Comparison of ENCODE assay signal across 1 cellular context in genomic region chr3:27354161-27354560, GRCh38.
TF ChIP-seq lines count a peak whose summit lies in the region.

No MANE protein-coding gene starts in this region.

TF ChIP-seq in GM12878, 131 proteins besides CTCF, POLR2A, EP300 and RAD21 (continued from another document):
- no peak for TF ChIP-seq NFIC (IDR thresholded peaks at IDR 0.05; ENCODE audit: low read depth, low read length)
- TF ChIP-seq RB1 (IDR thresholded peaks at IDR 0.05; ENCODE audit: borderline replicate concordance) = no peak
- TF ChIP-seq WRNIP1 (IDR thresholded peaks at IDR 0.05; ENCODE audit: borderline replicate concordance, low read depth, low read length) = no peak
- TF ChIP-seq STAT3 (IDR thresholded peaks at IDR 0.05; ENCODE audit: low read depth, low read length) = no peak
- TF ChIP-seq CREB1 (IDR thresholded peaks at IDR 0.05; ENCODE audit: low read depth) = no peak
- no peak for TF ChIP-seq SPI1 (IDR thresholded peaks at IDR 0.05; ENCODE audit: borderline replicate concordance, insufficient read depth, low read depth, low read length)
